In the genomic region with DNA sequence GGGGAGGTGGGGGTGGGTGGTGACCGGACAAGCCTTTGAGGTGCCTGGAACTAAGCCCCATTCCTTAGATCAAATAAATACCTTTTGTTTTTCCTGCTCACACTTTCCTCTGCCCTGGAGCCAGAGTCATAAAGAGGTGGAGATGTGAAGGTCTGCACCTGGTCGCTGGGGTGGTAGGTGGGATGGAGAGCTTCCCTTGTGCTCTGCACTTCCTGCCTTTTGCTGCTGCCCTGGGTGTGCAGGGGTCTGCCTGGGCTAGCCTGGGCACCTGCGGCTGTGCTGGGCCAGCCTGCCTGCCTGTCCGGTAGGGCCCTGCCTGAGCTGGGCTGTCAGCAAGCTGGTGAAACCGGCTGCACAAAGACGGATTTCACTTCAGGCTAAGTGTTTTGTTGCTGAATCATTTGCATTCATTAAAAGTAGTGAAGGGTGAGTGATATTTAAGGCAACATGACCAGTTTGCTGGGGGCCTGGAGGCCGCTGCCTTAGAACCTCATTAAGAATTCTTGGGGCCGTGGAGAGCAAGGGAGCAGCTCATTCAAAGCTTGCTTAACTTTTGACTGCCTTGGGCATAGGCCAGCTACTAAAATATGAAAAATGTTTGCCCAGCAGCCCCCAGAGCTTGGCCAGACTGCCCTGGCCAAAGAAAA, we compare ENCODE assay signal across 9 cellular contexts. TPM values are rescaled to one million over a fixed set of nuclear protein-coding genes. Genes with fewer than 3 reads are reported as not detected.
DNase-seq lines count a peak whose midpoint lies in the region; ATAC-seq and TF ChIP-seq lines count a peak whose summit lies in the region.
"Had no signal": no experiment of that assay in that cellular context is flagged by ENCODE, and none has a peak within 500 bp of the region (broad histone marks: within the 10 kb centered on the region; RNA-seq: fewer than 3 reads in every experiment).

No MANE protein-coding gene starts in this region.

- peak overlapping the region; percentile 98 for H2BK5ac ChIP-seq in trophoblast cell (ENCODE audit: low read depth, low read length, poor library complexity)

- in situ Hi-C loops in GM13976 (cut with MboI; ENCODE audit: low sequenced_read_pairs, unreplicated experiment): no loop called here

- no peak for ATAC-seq in GM18907 (IDR thresholded peaks at IDR 0.05; ENCODE audit: unreplicated experiment)
- ATAC-seq: T-helper 17 cell had no signal

- H3K27me3 ChIP-seq in NT2/D1 (ENCODE audit: insufficient read depth, insufficient read length) (no peaks in the 10 kb centered on the region), trophoblast cell (ENCODE audit: insufficient read depth, low read length) (no peaks in the 10 kb centered on the region)

- H3K4me2 ChIP-seq in trophoblast cell (ENCODE audit: low read length): peak overlapping the region; percentile 31

- no peak overlapping the region for H3K4me3 ChIP-seq in NT2/D1 (ENCODE audit: insufficient read length, low read depth)
- no peak overlapping the region for H3K4me3 ChIP-seq in trophoblast cell (ENCODE audit: low read depth, low read length)

- peak overlapping the region; percentile 76 for H3K4ac ChIP-seq in trophoblast cell (ENCODE audit: low read depth, low read length)

- H3K9me3 ChIP-seq in NT2/D1 (ENCODE audit: insufficient read depth, low read length): no peaks in the 10 kb centered on the region
- no peaks in the 10 kb centered on the region for H3K9me3 ChIP-seq in trophoblast cell (ENCODE audit: insufficient read depth, low read depth, low read length)

- H2BK120ac ChIP-seq in trophoblast cell (ENCODE audit: insufficient read depth, low read length, poor library complexity): peak overlapping the region; percentile 96

- H3K36me3 ChIP-seq in NT2/D1 (ENCODE audit: insufficient read depth, insufficient read length, low read length): no peaks in the 10 kb centered on the region
- H3K36me3 ChIP-seq in trophoblast cell (ENCODE audit: control insufficient read depth in 1 of 2, insufficient read depth in 2 of 2, low read length in 2 of 2): peaks cover 0 to 2% of the 10 kb centered on the region in 2 experiments

- H3K23ac ChIP-seq in trophoblast cell (ENCODE audit: low read length): no peak overlapping the region

- peak; percentile 99 for DNase-seq in EH (ENCODE audit: low read depth)
- no peak for DNase-seq in NT2/D1 (ENCODE audit: low read depth, low spot score)
- peak; percentile 97 for DNase-seq in fibroblast of gingiva (ENCODE audit: low read depth)
- DNase-seq in trophoblast cell: peak; percentile 90 to 91
- DNase-seq in GM13976 (ENCODE audit: low spot score): no peak
- no peak for DNase-seq in OCI-M1 (lab: John Stamatoyannopoulos, UW)
- DNase-seq in DMS153 treated with DMSO at 0.1 percent for 48 hours (lab: John Stamatoyannopoulos, UW; ENCODE audit: unreplicated experiment): no peak
- DNase-seq: T-helper 17 cell had no signal

- H3K9ac ChIP-seq in NT2/D1 (ENCODE audit: insufficient read length, low read depth): peak overlapping the region; percentile 42
- no peak overlapping the region for H3K9ac ChIP-seq in trophoblast cell (ENCODE audit: low read length)

- H3K18ac ChIP-seq in trophoblast cell (ENCODE audit: low read length): peak overlapping the region; percentile 97

- H3K79me2 ChIP-seq in trophoblast cell (ENCODE audit: control insufficient read depth, insufficient read depth, low read length, poor library complexity): peaks cover 21% of the 10 kb centered on the region

- peak overlapping the region; percentile 94 for H2AK5ac ChIP-seq in trophoblast cell (ENCODE audit: low read length)

- peak overlapping the region; percentile 87 for H4K8ac ChIP-seq in trophoblast cell (ENCODE audit: low read depth, low read length)

- peaks cover 17% of the 10 kb centered on the region for H3K79me1 ChIP-seq in trophoblast cell (ENCODE audit: low read length)

- H3K14ac ChIP-seq in trophoblast cell (ENCODE audit: low read length): peak overlapping the region; percentile 84

- no peak overlapping the region for H4K12ac ChIP-seq in trophoblast cell (ENCODE audit: low read depth, low read length)

- peak overlapping the region; percentile 96 for H3K27ac ChIP-seq in trophoblast cell (ENCODE audit: low read depth, low read length)

- no CpG with 5 or more reads among the region's 8 CpGs for WGBS in trophoblast cell (ENCODE audit: extremely low coverage, insufficient coverage, insufficient read length)

- TF ChIP-seq CTCF in GM13976 (IDR thresholded peaks at IDR 0.05; ENCODE audit: borderline replicate concordance, control extremely low read depth, extremely low read depth, insufficient read depth, missing control alignments): no peak

- H4K91ac ChIP-seq in trophoblast cell (ENCODE audit: low read depth, low read length): peak overlapping the region; percentile 95

- H2AFZ ChIP-seq in trophoblast cell (ENCODE audit: insufficient read depth, low read length, poor library complexity): no peak overlapping the region

- peak overlapping the region; percentile 90 for H2BK12ac ChIP-seq in trophoblast cell (ENCODE audit: low read length)

- H3K4me1 ChIP-seq in NT2/D1 (ENCODE audit: insufficient read depth, insufficient read length) (peaks cover 7% of the 10 kb centered on the region), trophoblast cell (ENCODE audit: control insufficient read depth in 1 of 2, insufficient read depth in 2 of 2, low read length in 2 of 2) (peaks cover 35 to 38% of the 10 kb centered on the region in 2 experiments)

RNA-seq across cellular contexts. Expression of a gene that starts 20.5 kb away (rescaled TPM):
- polyA plus RNA-seq in trophoblast cell (2013): 188 and 193 TPM in 2 replicates

RNA-seq across cellular contexts. Expression of a gene that starts 37.1 kb away (rescaled TPM):
- polyA plus RNA-seq in trophoblast cell (2013): 22.8 and 23.4 TPM in 2 replicates

RNA-seq across cellular contexts. Expression of a gene that starts 37.3 kb away (rescaled TPM):
- 47.4 and 49.7 TPM in 2 replicates for polyA plus RNA-seq in trophoblast cell (2013)

RNA-seq across cellular contexts. Expression of a gene that starts 42.9 kb away (rescaled TPM):
- polyA plus RNA-seq in trophoblast cell (2013): 22.6 and 22.9 TPM in 2 replicates

Comparison
In these comparisons a context has a peak if more than half of its experiments do, and no peak if none do; other contexts are left out.
1. DNase-seq: peak in EH (single experiment), fibroblast of gingiva (single experiment) and trophoblast cell (2 of 2); none in NT2/D1 (single experiment), GM13976 (single experiment), OCI-M1 (single experiment) and DMS153 treated with DMSO at 0.1 percent for 48 hours (single experiment).